ENCODE assay signal across 7 cellular contexts in the genomic region with DNA sequence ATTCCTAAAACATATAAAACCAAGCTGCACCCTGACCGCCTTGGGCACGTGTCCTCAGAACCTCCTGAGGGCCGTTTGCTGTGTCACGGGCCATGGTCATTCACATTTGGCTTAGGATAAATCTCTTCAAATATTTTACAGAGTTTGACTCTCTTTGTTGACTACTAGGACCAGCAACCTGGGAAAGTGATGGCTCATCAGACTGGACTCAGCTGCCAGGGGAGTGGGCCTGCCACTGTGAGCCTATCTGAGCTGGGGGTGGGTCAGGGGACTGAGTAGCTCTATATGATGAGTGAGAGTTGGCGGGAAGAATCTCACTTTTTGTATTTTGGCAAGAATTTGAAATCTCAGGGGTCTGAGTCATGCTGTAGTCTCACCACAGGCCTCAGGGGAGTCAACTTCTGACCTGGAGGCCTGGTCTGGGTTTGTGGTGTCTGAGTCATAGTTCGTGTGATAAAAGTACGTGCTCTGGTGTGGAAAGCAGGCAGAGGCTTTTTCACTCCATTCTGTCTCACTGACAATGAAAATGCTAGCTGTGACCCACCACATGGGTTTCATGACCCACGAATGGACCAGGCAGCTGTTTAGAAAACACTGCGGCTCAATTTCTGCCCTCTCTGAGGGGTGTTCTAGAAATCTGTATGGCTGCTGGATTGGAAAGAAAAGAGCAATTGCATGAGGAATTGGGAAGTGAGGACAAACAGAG. TPM values are rescaled to one million over a fixed set of nuclear protein-coding genes. Genes with fewer than 3 reads are reported as not detected.
DNase-seq lines count a peak whose midpoint lies in the region; ATAC-seq and FAIRE-seq lines count a peak whose summit lies in the region.

No MANE protein-coding gene starts in this region.

- peak; percentile 69 for ATAC-seq in GM18909 (IDR thresholded peaks at IDR 0.05; ENCODE audit: poor library complexity, unreplicated experiment)
- ATAC-seq in HG03060 (IDR thresholded peaks at IDR 0.05; ENCODE audit: low read depth, unreplicated experiment) = peak; percentile 66
- ATAC-seq in left cardiac atrium = peak; percentile 43 to 65

- FAIRE-seq in RCC 7860 (lab: Jason Lieb, UNC) = peak; percentile 99

- intact Hi-C loops in left cardiac atrium (cut with DNase I) = loop anchor here in 1 of 2 donors (5.0 kb wide), 1 partner anchor 48 kb away; the partner anchor contains the start of gene C7orf57

- DNase-seq in RCC 7860 (ENCODE audit: low spot score) = peak; percentile 100
- peak; percentile 61 for DNase-seq in activated effector memory CD4-positive, alpha-beta T cell treated with Interleukin-2 at 50 U/mL for 16 hours
- peak; percentile 75 for DNase-seq in left cardiac atrium
- DNase-seq in stimulated activated CD4-positive, alpha-beta T cell treated with anti-CD3 and anti-CD28 coated beads, Interleukin-1b, Interleukin-23, amount 100 ng/mL, for 48 hours = peak; percentile 85
- DNase-seq in NCI-H1105 treated with DMSO at 0.1 percent for 48 hours (lab: John Stamatoyannopoulos, UW) = no peak

RNA-seq across cellular contexts. Expression of gene UPP1, which starts 4.2 kb away (rescaled TPM):
- 10 to 100 TPM; 19.9 to 39.1 TPM for total RNA-seq in left cardiac atrium

RNA-seq across cellular contexts. Expression of gene C7orf57, which starts 49.5 kb away (rescaled TPM):
- total RNA-seq in left cardiac atrium = under 1 TPM in 1 of 2 donors, not detected in 1; 0.12 TPM

RNA-seq across cellular contexts. Expression of gene SUN3, which starts 56.0 kb away (rescaled TPM):
- not detected for total RNA-seq in left cardiac atrium
